In the genomic region with DNA sequence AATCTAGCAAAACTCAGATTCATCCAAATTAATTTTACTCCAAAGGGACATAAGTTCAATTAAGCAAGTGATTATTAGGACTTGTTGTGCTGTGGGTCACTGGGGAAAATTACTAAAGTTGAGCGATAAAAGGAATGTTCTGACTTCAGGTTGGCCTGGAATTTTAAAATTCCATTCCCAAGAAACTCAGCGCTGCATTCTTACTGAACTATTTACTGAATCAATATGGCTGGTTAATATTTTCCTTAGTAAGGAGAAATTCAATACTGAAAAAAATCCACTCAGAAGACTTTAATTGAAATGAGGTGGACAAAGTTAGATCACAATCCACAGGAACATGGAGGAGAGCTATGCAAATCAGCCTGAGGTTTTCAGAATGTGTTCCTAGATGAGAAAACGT, we compare ENCODE assay signal across 1 cellular context.
TF ChIP-seq lines count a peak whose summit lies in the region.

No MANE protein-coding gene starts in this region.

TF ChIP-seq in HepG2, 621 proteins besides CTCF, POLR2A, EP300 and RAD21 (continued from another document):
- TF ChIP-seq KDM1A (CRISPR knock-in tag; IDR thresholded peaks at IDR 0.05) (no peak), ZNF749 (CRISPR knock-in tag; IDR thresholded peaks at IDR 0.05; ENCODE audit: borderline replicate concordance) (no peak), ZSCAN9 (CRISPR knock-in tag; IDR thresholded peaks at IDR 0.05; ENCODE audit: borderline replicate concordance) (no peak), MAFF (IDR thresholded peaks at IDR 0.05; ENCODE audit: low read depth, low read length) (no peak), TBX2 (CRISPR knock-in tag; IDR thresholded peaks at IDR 0.05; ENCODE audit: borderline replicate concordance) (no peak), BORCS8-MEF2B (CRISPR knock-in tag; IDR thresholded peaks at IDR 0.05) (no peak), ZSCAN31 (CRISPR knock-in tag; IDR thresholded peaks at IDR 0.05; ENCODE audit: low read depth) (no peak), IRF2 (CRISPR knock-in tag; IDR thresholded peaks at IDR 0.05) (no peak), ZNF660 (CRISPR knock-in tag; IDR thresholded peaks at IDR 0.05; ENCODE audit: borderline replicate concordance, low read depth) (no peak), ZNF20 (CRISPR knock-in tag; IDR thresholded peaks at IDR 0.05) (no peak), ZNF672 (CRISPR knock-in tag; IDR thresholded peaks at IDR 0.05) (no peak)
